19 cellular contexts compared by ENCODE assay signal in genomic region chr5:3000631-3001030, GRCh38.
DNase-seq lines count a peak whose midpoint lies in the region; ATAC-seq and TF ChIP-seq lines count a peak whose summit lies in the region.
"Had no signal": no experiment of that assay in that cellular context is flagged by ENCODE, and none has a peak within 500 bp of the region (broad histone marks: within the 10 kb centered on the region; RNA-seq: fewer than 3 reads in every experiment).

No MANE protein-coding gene starts in this region.

- no peaks in the 10 kb centered on the region for H3K27me3 Mint-ChIP-seq in chondrocyte (ENCODE audit: low read depth)
- peaks cover 5% of the 10 kb centered on the region for H3K27me3 Mint-ChIP-seq in type B pancreatic cell
- H3K27me3 Mint-ChIP-seq in activated naive CD4-positive, alpha-beta T cell treated with anti-CD3 and anti-CD28 coated beads, Interleukin-2, amount 10 ng/mL, durations not matched to agents 7 days and 5 days, result no peaks in the 10 kb centered on the region
- H3K27me3 Mint-ChIP-seq in activated CD8-positive, alpha-beta T cell treated with anti-CD3 and anti-CD28 coated beads for 36 hours, result no peaks in the 10 kb centered on the region
- H3K27me3 Mint-ChIP-seq: CD4-positive, alpha-beta T cell; CD8-positive, alpha-beta memory T cell had no signal

- CTCF ChIA-PET in activated naive CD4-positive, alpha-beta T cell treated with anti-CD3 and anti-CD28 coated beads, Interleukin-2, amount 10 ng/mL, durations not matched to agents 7 days and 5 days (lab: Charles Lee), result no interaction called here
- CTCF ChIA-PET in activated CD8-positive, alpha-beta T cell treated with anti-CD3 and anti-CD28 coated beads for 36 hours (lab: Charles Lee), result no interaction called here

- TF ChIP-seq CTCF in chondrocyte (IDR thresholded peaks at IDR 0.05) (no peak), type B pancreatic cell (conservative IDR thresholded peaks at IDR 0.05) (no peak)
- TF ChIP-seq CTCF in activated CD8-positive, alpha-beta T cell treated with anti-CD3 and anti-CD28 coated beads for 36 hours (IDR thresholded peaks at IDR 0.05), result no peak

- ATAC-seq in GM21447 (IDR thresholded peaks at IDR 0.05; ENCODE audit: unreplicated experiment), result no peak
- no peak for ATAC-seq in activated CD8-positive, alpha-beta T cell treated with anti-CD3 and anti-CD28 coated beads for 36 hours
- ATAC-seq: A549, GM23338 had no signal

- POLR2A ChIA-PET in activated CD8-positive, alpha-beta T cell treated with anti-CD3 and anti-CD28 coated beads for 36 hours (lab: Charles Lee), result no interaction called here

- H3K4me3 Mint-ChIP-seq in chondrocyte (ENCODE audit: unreplicated experiment), result no peak overlapping the region
- H3K4me3 Mint-ChIP-seq in type B pancreatic cell, result no peak overlapping the region
- no peak overlapping the region for H3K4me3 Mint-ChIP-seq in activated naive CD4-positive, alpha-beta T cell treated with anti-CD3 and anti-CD28 coated beads, Interleukin-2, amount 10 ng/mL, durations not matched to agents 7 days and 5 days
- no peak overlapping the region for H3K4me3 Mint-ChIP-seq in activated CD8-positive, alpha-beta T cell treated with anti-CD3 and anti-CD28 coated beads for 36 hours
- H3K4me3 Mint-ChIP-seq: CD14-positive monocyte; CD4-positive, alpha-beta T cell; CD8-positive, alpha-beta memory T cell; GM23338; HFFc6 had no signal

- H3K27ac Mint-ChIP-seq in chondrocyte (ENCODE audit: unreplicated experiment), result no peak overlapping the region
- no peak overlapping the region for H3K27ac Mint-ChIP-seq in type B pancreatic cell
- H3K27ac Mint-ChIP-seq in activated naive CD4-positive, alpha-beta T cell treated with anti-CD3 and anti-CD28 coated beads, Interleukin-2, amount 10 ng/mL, durations not matched to agents 7 days and 5 days, result no peak overlapping the region
- H3K27ac Mint-ChIP-seq in activated CD8-positive, alpha-beta T cell treated with anti-CD3 and anti-CD28 coated beads for 36 hours, result no peak overlapping the region
- H3K27ac Mint-ChIP-seq: CD14-positive monocyte; CD4-positive, alpha-beta T cell; CD8-positive, alpha-beta memory T cell; GM23338; HFFc6 had no signal

- H3K9me3 Mint-ChIP-seq in chondrocyte (ENCODE audit: low read depth) (peaks cover 24% of the 10 kb centered on the region), type B pancreatic cell (no peaks in the 10 kb centered on the region)
- peaks cover 22% of the 10 kb centered on the region for H3K9me3 Mint-ChIP-seq in activated naive CD4-positive, alpha-beta T cell treated with anti-CD3 and anti-CD28 coated beads, Interleukin-2, amount 10 ng/mL, durations not matched to agents 7 days and 5 days
- H3K9me3 Mint-ChIP-seq in activated CD8-positive, alpha-beta T cell treated with anti-CD3 and anti-CD28 coated beads for 36 hours, result peaks cover 3% of the 10 kb centered on the region
- H3K9me3 Mint-ChIP-seq: CD4-positive, alpha-beta T cell had no signal

- H3K4me1 Mint-ChIP-seq in chondrocyte (ENCODE audit: low read depth) (no peaks in the 10 kb centered on the region), type B pancreatic cell (ENCODE audit: unreplicated experiment) (peaks cover 14% of the 10 kb centered on the region)
- no peaks in the 10 kb centered on the region for H3K4me1 Mint-ChIP-seq in activated naive CD4-positive, alpha-beta T cell treated with anti-CD3 and anti-CD28 coated beads, Interleukin-2, amount 10 ng/mL, durations not matched to agents 7 days and 5 days
- H3K4me1 Mint-ChIP-seq in activated CD8-positive, alpha-beta T cell treated with anti-CD3 and anti-CD28 coated beads for 36 hours (ENCODE audit: low read depth), result no peaks in the 10 kb centered on the region
- H3K4me1 Mint-ChIP-seq: CD14-positive monocyte; CD8-positive, alpha-beta memory T cell had no signal

- DNase-seq in chondrocyte (ENCODE audit: low spot score), result peak; percentile 59
- peak; percentile 41 for DNase-seq in ecto neural progenitor cell (ENCODE audit: low spot score)
- peak; percentile 31 for DNase-seq in type B pancreatic cell (ENCODE audit: extremely low spot score, unreplicated experiment)
- no peak for DNase-seq in activated naive CD4-positive, alpha-beta T cell treated with anti-CD3 and anti-CD28 coated beads, Interleukin-2, amount 10 ng/mL, durations not matched to agents 7 days and 5 days
- DNase-seq in activated CD8-positive, alpha-beta T cell treated with anti-CD3 and anti-CD28 coated beads for 36 hours, result no peak
- DNase-seq: 8988T; ACHN; AML-193; BE2C; CD4-positive, alpha-beta T cell; CD8-positive, alpha-beta memory T cell; DMS 273 treated with DMSO at 0.1 percent for 48 hours; DMS79; GF-D8; HFFc6 had no signal

- H3K36me3 Mint-ChIP-seq in chondrocyte (ENCODE audit: low read depth) (no peaks in the 10 kb centered on the region), type B pancreatic cell (no peaks in the 10 kb centered on the region)
- no peaks in the 10 kb centered on the region for H3K36me3 Mint-ChIP-seq in activated naive CD4-positive, alpha-beta T cell treated with anti-CD3 and anti-CD28 coated beads, Interleukin-2, amount 10 ng/mL, durations not matched to agents 7 days and 5 days
- no peaks in the 10 kb centered on the region for H3K36me3 Mint-ChIP-seq in activated CD8-positive, alpha-beta T cell treated with anti-CD3 and anti-CD28 coated beads for 36 hours (ENCODE audit: low read depth)
- H3K36me3 Mint-ChIP-seq: CD14-positive monocyte; CD8-positive, alpha-beta memory T cell had no signal

- intact Hi-C loops in activated CD8-positive, alpha-beta T cell treated with anti-CD3 and anti-CD28 coated beads for 36 hours (cut with micrococcal nuclease), result no loop called here

Comparison
In these comparisons a context has a peak if more than half of its experiments do, and no peak if none do; other contexts are left out.
1. DNase-seq: peak in chondrocyte (single experiment), ecto neural progenitor cell (single experiment) and type B pancreatic cell (single experiment); none in activated naive CD4-positive, alpha-beta T cell treated with anti-CD3 and anti-CD28 coated beads, Interleukin-2, amount 10 ng/mL, durations not matched to agents 7 days and 5 days (single experiment) and activated CD8-positive, alpha-beta T cell treated with anti-CD3 and anti-CD28 coated beads for 36 hours (single experiment).